In genomic region chr7:44581907-44582603, GRCh38 we compare ENCODE assay signal across 8 cellular contexts. TPM values are rescaled to one million over a fixed set of nuclear protein-coding genes. Genes with fewer than 3 reads are reported as not detected.
DNase-seq lines count a peak whose midpoint lies in the region; ATAC-seq and TF ChIP-seq lines count a peak whose summit lies in the region.

Gene TMED4, minus strand, starts transcription at chr7:44582231. Its CDS starts 25 bp downstream, at chr7:44582206.

- BruUV-seq in IMR-90 (replicated peaks; lab: Mats Ljungman, UMichigan): no TSS peak

- peak within 1 kb of the TSS; percentile 78 for H3K23ac ChIP-seq in IMR-90 (ENCODE audit: low read depth, low read length)

- peak within 1 kb of the TSS; percentile 4; the same call in 1 of the 3 replicates for H2BK15ac ChIP-seq in IMR-90 (ENCODE audit: low read depth, low read length)

- H3K79me1 ChIP-seq in IMR-90 (ENCODE audit: low read depth in 1 of 2, low read length in 2 of 2): peaks cover 18 to 32% of the 10 kb centered on the region in 2 experiments

- TF ChIP-seq RAD21 in IMR-90 (IDR thresholded peaks at IDR 0.05; ENCODE audit: low read length): no peak

- peak within 1 kb of the TSS; percentile 90 for H2AFZ ChIP-seq in IMR-90 (replicated peaks; ENCODE audit: low read length, poor library complexity)

- WGBS in IMR-90 (ENCODE audit: extremely low coverage in 2 of 2, insufficient read length in 1 of 2), 2 experiments: 1% methylated on average over 38 of the region's 67 CpGs; no CpG with 5 or more reads in 1 of the 2 experiments

- H2AK5ac ChIP-seq in IMR-90 (ENCODE audit: low read depth, low read length): peak within 1 kb of the TSS; percentile 96

- peaks cover 8% of the 10 kb centered on the region for H3K4me1 ChIP-seq in IMR-90 (ENCODE audit: control insufficient read depth, insufficient read depth, low read length)

- peaks cover 4% of the 10 kb centered on the region for H3K9me1 ChIP-seq in IMR-90 (ENCODE audit: insufficient read depth, low read length)

- peak within 1 kb of the TSS; percentile 87 for H3K56ac ChIP-seq in IMR-90 (ENCODE audit: extremely low read depth, insufficient read depth, low read length)

- DNase-seq in DMS 273 (lab: John Stamatoyannopoulos, UW; ENCODE audit: unreplicated experiment): peak; percentile 100
- DNase-seq in IMR-90: peak; percentile 98
- DNase-seq in OCI-M1 (lab: John Stamatoyannopoulos, UW): peak; percentile 97
- peak; percentile 100 for DNase-seq in activated T-cell treated with anti-CD3 and anti-CD28 coated beads for 24 hours (ENCODE audit: low read depth)
- DNase-seq in epidermal melanocyte (ENCODE audit: insufficient read length, low spot score): peak; percentile 98
- DNase-seq in middle frontal gyrus (ENCODE audit: extremely low spot score, low spot score): peak; percentile 99
- DNase-seq in stimulated activated CD8-positive, alpha-beta memory T cell treated with anti-CD3 and anti-CD28 coated beads, Interleukin-2, amount 100 ng/mL, for 48 hours (ENCODE audit: low read depth in 2 of 2): peak; percentile 100

- peak within 1 kb of the TSS; percentile 94 for H3K9ac ChIP-seq in IMR-90 (ENCODE audit: low read depth, low read length)

- H3K4ac ChIP-seq in IMR-90 (ENCODE audit: low read depth, low read length): peak within 1 kb of the TSS; percentile 86

- peak within 1 kb of the TSS; percentile 90 for H3K27ac ChIP-seq in IMR-90 (ENCODE audit: insufficient read depth, low read length)

- H3K4me3 ChIP-seq in IMR-90 (ENCODE audit: insufficient read depth, low read depth, low read length): peak within 1 kb of the TSS; percentile 91

- peak; percentile 73 for TF ChIP-seq POLR2A in IMR-90 (IDR thresholded peaks at IDR 0.05; ENCODE audit: low read depth, low read length)

- dilution Hi-C loops in IMR-90 (cut with HindIII; ENCODE audit: low sequenced_read_pairs, unreplicated experiment): no loop called here

- no peaks in the 10 kb centered on the region for H3K27me3 ChIP-seq in IMR-90 (ENCODE audit: control insufficient read depth, insufficient read depth, low read length)

- peak within 1 kb of the TSS; percentile 85 for H4K91ac ChIP-seq in IMR-90 (ENCODE audit: insufficient read depth, low read depth, low read length)

- in situ Hi-C loops in IMR-90 (cut with MboI; ENCODE audit: low sequenced_read_pairs): no loop called here

- peak within 1 kb of the TSS; percentile 88 for H2BK5ac ChIP-seq in IMR-90 (ENCODE audit: low read depth, low read length, poor library complexity, severe bottlenecking)

- H2BK20ac ChIP-seq in IMR-90 (ENCODE audit: low read depth, low read length): no peak within 1 kb of the TSS

- peak within 1 kb of the TSS; percentile 96 for H4K5ac ChIP-seq in IMR-90 (ENCODE audit: low read depth, low read length)

- intact Hi-C loops in IMR-90 (cut with micrococcal nuclease): no loop called here

- no peaks in the 10 kb centered on the region for H4K20me1 ChIP-seq in IMR-90 (ENCODE audit: insufficient read depth, low read length)

- H4K8ac ChIP-seq in IMR-90 (ENCODE audit: low read depth in 2 of 2, low read length in 2 of 2): peak within 1 kb of the TSS; percentile 60 to 96

- ATAC-seq in GM21528 (IDR thresholded peaks at IDR 0.05; ENCODE audit: low FRiP score, unreplicated experiment): peak; percentile 83
- peak; percentile 98 for ATAC-seq in IMR-90 (ENCODE audit: low read depth)

- H3K4me2 ChIP-seq in IMR-90 (ENCODE audit: low read depth, low read length): peak within 1 kb of the TSS; percentile 98

- peak within 1 kb of the TSS; percentile 9; the same call in 1 of the 2 replicates for H2BK120ac ChIP-seq in IMR-90 (ENCODE audit: low read depth, low read length)

- CTCF ChIA-PET in IMR-90 (lab: Yijun Ruan, JAX): interaction anchor here (1.1 kb wide), 1 partner anchor 16 kb away, joined by 4 read pairs; no protein-coding TSS in a partner anchor

- H3K18ac ChIP-seq in IMR-90 (ENCODE audit: low read depth, low read length): peak within 1 kb of the TSS; percentile 85

- H3K36me3 ChIP-seq in IMR-90 (ENCODE audit: control insufficient read depth, insufficient read depth, low read length): peaks cover 15% of the 10 kb centered on the region

- no peaks in the 10 kb centered on the region for H3K9me3 ChIP-seq in IMR-90 (ENCODE audit: control insufficient read depth, insufficient read depth, low read length)

- POLR2A ChIA-PET in IMR-90 (lab: Charles Lee; ENCODE audit: unreplicated experiment): interaction anchor here (0.6 kb wide), 1 partner anchor 110 kb away, joined by 3 read pairs; no protein-coding TSS in a partner anchor

- peak within 1 kb of the TSS; percentile 99 for H2AK9ac ChIP-seq in IMR-90 (replicated peaks; ENCODE audit: low read depth, low read length, poor library complexity)

- H3K14ac ChIP-seq in IMR-90 (replicated peaks; ENCODE audit: low read depth, low read length): peak within 1 kb of the TSS; percentile 95

- TF ChIP-seq CTCF in IMR-90 (conservative IDR thresholded peaks at IDR 0.05; ENCODE audit: low read depth, low read length): no peak

TF ChIP-seq in IMR-90, 13 proteins besides CTCF, POLR2A, EP300 and RAD21:
- 0 out of 2 replicates have a peak, but pooled peaks have one; percentile 28 for TF ChIP-seq NFE2L2 (IDR thresholded peaks at IDR 0.05; ENCODE audit: low read depth, low read length)
- TF ChIP-seq FOS (IDR thresholded peaks at IDR 0.05; ENCODE audit: low read depth, low read length): no peak
- no peak for TF ChIP-seq CHD1 (IDR thresholded peaks at IDR 0.05; ENCODE audit: low read depth, low read length)
- TF ChIP-seq SMC3 (IDR thresholded peaks at IDR 0.05; ENCODE audit: low read depth, low read length): no peak
- peak; percentile 94; the same call in 1 of the 2 replicates for TF ChIP-seq MAZ (IDR thresholded peaks at IDR 0.05; ENCODE audit: borderline replicate concordance, low read depth, low read length)
- peak; percentile 68 for TF ChIP-seq RCOR1 (IDR thresholded peaks at IDR 0.05; ENCODE audit: insufficient replicate concordance, low read length)
- TF ChIP-seq ELK1 (IDR thresholded peaks at IDR 0.05; ENCODE audit: borderline replicate concordance, low read depth, low read length): no peak
- TF ChIP-seq RFX5 (IDR thresholded peaks at IDR 0.05; ENCODE audit: low read depth, low read length): no peak
- TF ChIP-seq USF2 (IDR thresholded peaks at IDR 0.05; ENCODE audit: low read depth, low read length): no peak
- peak; percentile 70 for TF ChIP-seq MAFK (IDR thresholded peaks at IDR 0.05; ENCODE audit: low read depth, low read length)
- TF ChIP-seq MXI1 (IDR thresholded peaks at IDR 0.05; ENCODE audit: borderline replicate concordance, low read depth, low read length): peak; percentile 42; the same call in 1 of the 2 replicates

RNA-seq across cellular contexts. Expression of gene TMED4, which starts in this region (rescaled TPM):
- 68.0 and 92.7 TPM in 2 replicates for total RNA-seq in IMR-90 (2012; rRNA removed)
- 57.3 and 58.6 TPM in 2 replicates for polyA plus RNA-seq in IMR-90 (2012; rRNA removed)
- polyA plus RNA-seq in IMR-90 (2012; cell fraction: cytosol; rRNA removed): 44.5 and 118 TPM in 2 replicates
- 104 and 122 TPM in 2 replicates for polyA plus RNA-seq in IMR-90 (2012; cell fraction: nucleus; rRNA removed; ENCODE audit: low replicate concordance)

Comparison
In these comparisons a context has a peak if more than half of its experiments do, and no peak if none do; other contexts are left out.
1. Peak in every context shown above with its lines: DNase-seq, ATAC-seq, H3K4me3 ChIP-seq and H3K27ac ChIP-seq.